1 cellular context compared by ENCODE assay signal in the genomic region with DNA sequence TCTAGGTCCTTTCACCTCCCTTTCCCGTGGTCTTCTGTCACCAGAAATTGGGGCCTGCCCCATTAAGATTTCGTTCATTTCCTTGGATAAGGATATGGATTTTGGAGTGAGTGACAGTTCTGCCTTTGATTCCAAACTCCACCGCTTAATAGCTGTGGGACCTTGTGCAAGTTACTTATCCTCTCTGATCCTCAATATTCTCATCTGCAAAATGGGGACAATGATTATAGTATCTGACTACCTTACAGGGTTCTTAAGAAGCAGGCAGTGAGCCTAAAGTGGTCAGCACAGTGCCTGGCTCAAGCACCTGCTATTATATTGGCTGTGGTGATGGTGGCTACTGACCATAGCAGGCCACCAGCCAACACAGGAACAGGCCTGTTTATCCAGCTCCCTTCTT.
TF ChIP-seq lines count a peak whose summit lies in the region.

No MANE protein-coding gene starts in this region.

TF ChIP-seq in K562, 482 proteins besides CTCF, POLR2A, EP300 and RAD21:
- TF ChIP-seq ZNF23 (CRISPR knock-in tag; IDR thresholded peaks at IDR 0.05) (no peak), KDM1A (IDR thresholded peaks at IDR 0.05) (peak in 1 of 2 experiments; percentile 39; a peak in 1 of 4 replicates), RAD51 (IDR thresholded peaks at IDR 0.05; ENCODE audit: borderline replicate concordance, low read depth) (no peak), RBM25 (IDR thresholded peaks at IDR 0.05; ENCODE audit: low read depth, low read length, severe bottlenecking) (peak; percentile 69), BCOR (IDR thresholded peaks at IDR 0.05) (peak; percentile 64; the same call in 1 of the 2 replicates)
TF ChIP-seq in K562: peak in this region for 3.
